ENCODE assay signal across 21 cellular contexts in the genomic region with DNA sequence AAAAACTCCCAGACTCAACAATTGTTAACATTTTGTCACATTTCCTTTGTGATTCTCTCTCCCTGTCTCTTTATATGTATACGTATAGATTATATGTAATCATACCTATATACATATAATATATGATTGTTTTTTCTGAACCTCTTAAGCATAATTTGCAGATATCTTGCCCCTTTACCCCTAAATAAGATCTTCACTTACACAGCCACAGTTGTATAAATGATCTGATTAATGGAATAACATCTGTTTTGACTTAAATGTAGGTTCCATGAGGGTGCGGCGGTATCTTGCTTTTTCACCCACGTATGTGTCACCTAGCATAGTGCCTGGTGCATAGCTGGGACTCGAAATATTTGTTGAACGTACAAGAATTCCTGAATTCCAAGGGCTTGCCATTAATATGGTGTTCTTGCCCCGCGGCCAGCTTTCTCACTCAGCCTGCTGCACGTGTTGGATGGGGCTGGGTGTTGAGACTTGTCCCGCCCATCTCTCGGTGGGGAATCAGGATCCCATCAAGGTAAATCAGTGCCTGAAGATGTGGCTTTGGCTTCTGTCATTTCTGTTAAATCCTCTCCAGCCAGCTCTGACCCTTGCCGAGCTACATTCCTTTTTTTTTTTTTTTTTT. TPM values are rescaled to one million over a fixed set of nuclear protein-coding genes. Genes with fewer than 3 reads are reported as not detected.
"Had no signal": no experiment of that assay in that cellular context is flagged by ENCODE, and none has a peak within 500 bp of the region (broad histone marks: within the 10 kb centered on the region; RNA-seq: fewer than 3 reads in every experiment).

No MANE protein-coding gene starts in this region.

- H3K36me3 Mint-ChIP-seq: activated naive CD8-positive, alpha-beta T cell; immature natural killer cell; memory B cell had no signal

- H3K9me3 Mint-ChIP-seq: activated B cell treated with CpG ODN at 0.5 μM for 24 hours; activated CD4-positive, alpha-beta T cell treated with anti-CD3 and anti-CD28 coated beads, Interleukin-2, amount 10 ng/mL, durations not matched to agents 24 days and 14 days; dendritic cell treated with granulocyte-macrophage colony-stimulating factor and Interleukin-4, amounts not matched to agents 40 ng/mL and 50 ng/mL, for 4 days; effector memory CD8-positive, alpha-beta T cell; immature natural killer cell; memory B cell; nephron progenitor cell; T-helper 1 cell treated with Interleukin-12 subunit alpha and Interleukin-12 subunit beta and Interleukin-4 antibody, amounts not matched to agents 30 μg/mL and 1 μg/mL, for 36 hours had no signal

- H3K27ac ChIP-seq: brain microvascular endothelial cell, parathyroid adenoma, right atrium auricular region, thyroid gland had no signal

- H3K27ac Mint-ChIP-seq: activated B cell treated with CpG ODN at 0.5 μM for 24 hours; activated CD4-positive, alpha-beta T cell treated with anti-CD3 and anti-CD28 coated beads, Interleukin-2, amount 10 ng/mL, durations not matched to agents 24 days and 14 days; activated naive CD8-positive, alpha-beta T cell; dendritic cell treated with granulocyte-macrophage colony-stimulating factor and Interleukin-4, amounts not matched to agents 40 ng/mL and 50 ng/mL, for 4 days; effector memory CD8-positive, alpha-beta T cell; immature natural killer cell; memory B cell; nephron progenitor cell; T-helper 1 cell treated with Interleukin-12 subunit alpha and Interleukin-12 subunit beta and Interleukin-4 antibody, amounts not matched to agents 30 μg/mL and 1 μg/mL, for 36 hours had no signal

- DNase-seq: activated B cell treated with CpG ODN at 0.5 μM for 24 hours; activated CD4-positive, alpha-beta T cell treated with anti-CD3 and anti-CD28 coated beads, Interleukin-2, amount 10 ng/mL, durations not matched to agents 24 days and 14 days; activated T-cell treated with anti-CD3 and anti-CD28 coated beads for 4 hours; amygdala; brain microvascular endothelial cell; effector memory CD8-positive, alpha-beta T cell; erythroblast; glutamatergic neuron; immature natural killer cell; nephron progenitor cell; small intestine; thyroid gland had no signal

- H3K4me3 ChIP-seq: right atrium auricular region, thyroid gland had no signal

- H3K27me3 ChIP-seq: brain microvascular endothelial cell, right atrium auricular region, thyroid gland had no signal

- H3K9me3 ChIP-seq: right atrium auricular region, thyroid gland had no signal

- H3K9ac ChIP-seq: parathyroid adenoma had no signal

- H3K79me2 ChIP-seq: parathyroid adenoma had no signal

- H2AFZ ChIP-seq: parathyroid adenoma had no signal

- H3K27me3 Mint-ChIP-seq: activated B cell treated with CpG ODN at 0.5 μM for 24 hours; activated naive CD8-positive, alpha-beta T cell; dendritic cell treated with granulocyte-macrophage colony-stimulating factor and Interleukin-4, amounts not matched to agents 40 ng/mL and 50 ng/mL, for 4 days; memory B cell had no signal

- H3K36me3 ChIP-seq: brain microvascular endothelial cell, right atrium auricular region, thyroid gland had no signal

- H3K4me3 Mint-ChIP-seq: activated B cell treated with CpG ODN at 0.5 μM for 24 hours; activated CD4-positive, alpha-beta T cell treated with anti-CD3 and anti-CD28 coated beads, Interleukin-2, amount 10 ng/mL, durations not matched to agents 24 days and 14 days; activated naive CD8-positive, alpha-beta T cell; dendritic cell treated with granulocyte-macrophage colony-stimulating factor and Interleukin-4, amounts not matched to agents 40 ng/mL and 50 ng/mL, for 4 days; effector memory CD8-positive, alpha-beta T cell; immature natural killer cell; memory B cell; nephron progenitor cell; T-helper 1 cell treated with Interleukin-12 subunit alpha and Interleukin-12 subunit beta and Interleukin-4 antibody, amounts not matched to agents 30 μg/mL and 1 μg/mL, for 36 hours had no signal

RNA-seq across cellular contexts. Expression of a gene that starts 17.5 kb away (rescaled TPM):
- total RNA-seq: activated B cell treated with CpG ODN at 0.5 μM for 24 hours; activated CD4-positive, alpha-beta T cell treated with anti-CD3 and anti-CD28 coated beads, Interleukin-2, amount 10 ng/mL, durations not matched to agents 24 days and 14 days; activated CD8-positive, alpha-beta memory T cell treated with anti-CD3 and anti-CD28 coated beads for 36 hours; fibroblast of villous mesenchyme; left lobe of liver; thyroid gland had no signal
- polyA plus RNA-seq: immature natural killer cell, small intestine had no signal
